32 cellular contexts compared by ENCODE assay signal in the genomic region with DNA sequence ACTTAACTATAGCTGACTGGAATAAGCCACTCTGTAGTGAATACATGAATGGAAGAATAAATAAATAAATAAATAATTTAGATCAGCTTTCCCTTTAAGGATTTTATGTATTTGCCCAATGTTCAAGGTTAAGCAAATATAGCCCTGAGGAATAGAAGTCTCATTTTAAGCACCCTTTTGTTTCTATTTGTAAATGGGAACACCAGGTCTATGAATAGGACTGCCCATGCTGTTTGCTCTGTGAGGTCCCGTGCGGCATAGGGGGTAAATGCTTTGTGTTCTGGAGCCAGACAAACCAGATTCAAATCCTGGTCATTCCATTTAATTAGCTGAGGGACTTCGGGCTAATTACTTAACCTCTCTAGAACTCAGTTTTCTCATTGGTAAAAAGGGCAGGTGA. TPM values are rescaled to one million over a fixed set of nuclear protein-coding genes. Genes with fewer than 3 reads are reported as not detected.
"Had no signal": no experiment of that assay in that cellular context is flagged by ENCODE, and none has a peak within 500 bp of the region (broad histone marks: within the 10 kb centered on the region; RNA-seq: fewer than 3 reads in every experiment).

No MANE protein-coding gene starts in this region.

- ATAC-seq: activated CD8-positive, alpha-beta T cell treated with anti-CD3 and anti-CD28 coated beads for 36 hours; activated naive CD8-positive, alpha-beta T cell treated with anti-CD3 and anti-CD28 coated beads, Interleukin-2, amount 50 U/mL, for 24 hours had no signal

- DNase-seq: activated B cell treated with CpG ODN at 0.5 μM for 24 hours; activated CD4-positive, alpha-beta memory T cell treated with anti-CD3 and anti-CD28 coated beads for 36 hours; activated CD4-positive, alpha-beta T cell treated with anti-CD3 and anti-CD28 coated beads for 4 hours; activated CD4-positive, alpha-beta T cell treated with anti-CD3 and anti-CD28 coated beads, Interleukin-2, amount 10 ng/mL, durations not matched to agents 24 days and 14 days; activated CD4-positive, alpha-beta T cell treated with anti-CD3 and anti-CD28 coated beads, Interleukin-2, amount 50 U/mL, for 1 hour; activated CD4-positive, alpha-beta T cell treated with anti-CD3 and anti-CD28 coated beads, Interleukin-2, amount 50 U/mL, for 4 hours; activated CD4-positive, CD25-positive, alpha-beta regulatory T cell treated with anti-CD3 and anti-CD28 coated beads, Interleukin-2, amount 50 U/mL, for 72 hours; activated CD8-positive, alpha-beta memory T cell treated with anti-CD3 and anti-CD28 coated beads, Interleukin-2, amount 50 U/mL, for 4 hours; activated CD8-positive, alpha-beta T cell treated with anti-CD3 and anti-CD28 coated beads for 36 hours; activated effector memory CD4-positive, alpha-beta T cell treated with Interleukin-2 at 50 U/mL for 16 hours; activated gamma-delta T cell; activated naive CD4-positive, alpha-beta T cell treated with anti-CD3 and anti-CD28 coated beads, Interleukin-2, amount 10 ng/mL, durations not matched to agents 7 days and 5 days; activated naive CD4-positive, alpha-beta T cell treated with Interleukin-2 at 50 U/mL for 16 hours; activated naive CD8-positive, alpha-beta T cell treated with anti-CD3 and anti-CD28 coated beads, Interleukin-2, amount 10 ng/mL, durations not matched to agents 7 days and 5 days; activated naive CD8-positive, alpha-beta T cell treated with anti-CD3 and anti-CD28 coated beads, Interleukin-2, amount 50 U/mL, for 24 hours; activated T-cell treated with anti-CD3 and anti-CD28 coated beads, Interleukin-2, amount 50 U/mL, for 24 hours; activated T-cell treated with anti-CD3 and anti-CD28 coated beads, Interleukin-2, amount 50 U/mL, for 48 hours; amygdala; anterior cingulate cortex; caudate nucleus; cerebellar nuclear complex; T-helper 2 cell; T-helper 9 cell had no signal

- H3K36me3 ChIP-seq: ascending aorta, cardiac muscle cell had no signal

- FAIRE-seq: bronchial epithelial cell, TTC549 had no signal

- H3K9me3 ChIP-seq: ascending aorta had no signal

- H3K4me1 ChIP-seq: ascending aorta had no signal

- H3K27ac ChIP-seq: ascending aorta, cardiac muscle cell, VCaP had no signal

- H3K27me3 ChIP-seq: ascending aorta had no signal

- H3K4me3 ChIP-seq: ascending aorta, cardiac muscle cell had no signal

RNA-seq across cellular contexts. Expression of gene CBY2, which starts 29.3 kb away (rescaled TPM):
- total RNA-seq: activated B cell treated with CpG ODN at 0.5 μM for 24 hours; activated CD4-positive, alpha-beta memory T cell treated with anti-CD3 and anti-CD28 coated beads for 36 hours; activated CD4-positive, alpha-beta T cell treated with anti-CD3 and anti-CD28 coated beads, Interleukin-2, amount 10 ng/mL, durations not matched to agents 24 days and 14 days; activated CD8-positive, alpha-beta memory T cell treated with anti-CD3 and anti-CD28 coated beads for 36 hours; activated CD8-positive, alpha-beta T cell treated with anti-CD3 and anti-CD28 coated beads for 36 hours; activated naive CD8-positive, alpha-beta T cell treated with anti-CD3 and anti-CD28 coated beads, Interleukin-2, amount 10 ng/mL, durations not matched to agents 7 days and 5 days; activated T-helper 2 cell treated with anti-CD3 and anti-CD28 coated beads, Interferon-gamma antibody, Interleukin-2, Interleukin-4, amounts not matched to agents 10 μg/mL and 5 μg/mL and 100 μg/mL, durations not matched to agents 14 hours and 24 hours and 36 hours; ascending aorta; bronchial epithelial cell; cardiac muscle cell; chondrocyte had no signal
- polyA plus RNA-seq: adipose tissue had no signal
